Comparison of ENCODE assay signal across 8 cellular contexts in the genomic region with DNA sequence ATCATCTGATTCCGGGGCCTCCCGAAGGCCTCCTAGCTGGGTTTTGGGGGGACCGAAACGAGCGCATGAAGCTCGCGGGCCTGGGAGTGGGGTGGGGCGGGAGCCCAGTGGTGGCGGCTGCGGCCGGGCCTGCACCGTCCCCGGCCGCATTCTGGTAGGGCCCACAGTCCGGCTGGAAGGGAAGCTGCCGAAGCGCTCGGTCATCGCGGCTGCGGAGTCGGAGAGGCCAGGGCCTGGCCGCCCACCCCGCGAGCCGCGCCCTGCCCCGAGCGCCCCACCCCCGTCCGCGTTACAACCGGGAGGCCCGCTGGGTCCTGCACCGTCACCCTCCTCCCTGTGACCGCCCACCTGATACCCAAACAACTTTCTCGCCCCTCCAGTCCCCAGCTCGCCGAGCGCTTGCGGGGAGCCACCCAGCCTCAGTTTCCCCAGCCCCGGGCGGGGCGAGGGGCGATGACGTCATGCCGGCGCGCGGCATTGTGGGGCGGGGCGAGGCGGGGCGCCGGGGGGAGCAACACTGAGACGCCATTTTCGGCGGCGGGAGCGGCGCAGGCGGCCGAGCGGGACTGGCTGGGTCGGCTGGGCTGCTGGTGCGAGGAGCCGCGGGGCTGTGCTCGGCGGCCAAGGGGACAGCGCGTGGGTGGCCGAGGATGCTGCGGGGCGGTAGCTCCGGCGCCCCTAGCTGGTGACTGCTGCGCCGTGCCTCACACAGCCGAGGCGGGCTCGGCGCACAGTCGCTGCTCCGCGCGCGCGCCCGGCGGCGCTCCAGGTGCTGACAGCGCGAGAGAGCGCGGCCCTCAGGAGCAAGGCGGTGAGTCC. TPM values are rescaled to one million over a fixed set of nuclear protein-coding genes. Genes with fewer than 3 reads are reported as not detected.
DNase-seq lines count a peak whose midpoint lies in the region; ATAC-seq and TF ChIP-seq lines count a peak whose summit lies in the region.

A gene (plus strand): TSS at position 528 of the 819 bp plus-strand sequence. CDS start 25,354 bp downstream, outside the sequence.

- H3K36me3 ChIP-seq in HUES64 (ENCODE audit: insufficient read depth, low read length) (0 out of 2 replicates have a peak, but pooled peaks cover 6% of the 10 kb centered on the region), SK-N-MC (ENCODE audit: insufficient read depth, low read length) (peaks cover 9% of the 10 kb centered on the region; the same call in 1 of the 2 replicates), testis (ENCODE audit: low read depth, missing control alignments) (no peaks in the 10 kb centered on the region)

- peak within 1 kb of the TSS; percentile 95 for H3K9ac ChIP-seq in HUES64 (ENCODE audit: low read depth, low read length)
- H3K9ac ChIP-seq in SK-N-MC (ENCODE audit: insufficient read length): peak within 1 kb of the TSS; percentile 95

- H3K4me3 ChIP-seq in HUES64 (ENCODE audit: low read length) (peak within 1 kb of the TSS; percentile 97), SK-N-MC (peak within 1 kb of the TSS; percentile 81), testis (peak within 1 kb of the TSS; percentile 99)

- TSS peak; percentile 92 for BruUV-seq in Calu3 (replicated peaks; lab: Mats Ljungman, UMichigan)

- intact Hi-C loops in Calu3 (cut with micrococcal nuclease; ENCODE audit: unreplicated experiment): loop anchor here (10.0 kb wide), 1 partner anchor 54 kb away; no protein-coding TSS in a partner anchor
- intact Hi-C loops in testis (cut with DNase I; ENCODE audit: low total_unique reads): no loop called here

- no peaks in the 10 kb centered on the region for H3K27me3 Mint-ChIP-seq in Calu3 (ENCODE audit: unreplicated experiment)
- H3K27me3 Mint-ChIP-seq in glutamatergic neuron (ENCODE audit: unreplicated experiment): peaks cover 12% of the 10 kb centered on the region
- no peaks in the 10 kb centered on the region for H3K27me3 Mint-ChIP-seq in osteocyte (ENCODE audit: unreplicated experiment)

- WGBS in HUES64: under 1% methylated on average over 97 of the region's 97 CpGs
- WGBS in testis, 2 donors: 1 to 2% methylated on average over 17 to 44 of the region's 97 CpGs

- no peak for TF ChIP-seq CTCF in Calu3 (IDR thresholded peaks at IDR 0.05; ENCODE audit: unreplicated experiment)
- TF ChIP-seq CTCF in glutamatergic neuron (IDR thresholded peaks at IDR 0.05; ENCODE audit: partially characterized antibody, unreplicated experiment): no peak
- TF ChIP-seq CTCF in osteocyte (IDR thresholded peaks at IDR 0.05): no peak
- no peak for TF ChIP-seq CTCF in testis (IDR thresholded peaks at IDR 0.05)

- H3K4me1 ChIP-seq in HUES64 (ENCODE audit: insufficient read depth, low read length) (peaks cover 15% of the 10 kb centered on the region), testis (peaks cover 25% of the 10 kb centered on the region)

- DNase-seq in Calu3 (peak; percentile 87), SK-N-MC (ENCODE audit: low read depth, low spot score) (no peak), glutamatergic neuron (peak; percentile 90), osteocyte (ENCODE audit: extremely low spot score, unreplicated experiment) (peak; percentile 94), testis (peak; percentile 90)
- peak; percentile 88 to 89 for DNase-seq in activated naive CD4-positive, alpha-beta T cell treated with anti-CD3 and anti-CD28 coated beads, Interleukin-2, amount 50 U/mL, for 72 hours (ENCODE audit: low spot score in 2 of 2)

- H3K27ac ChIP-seq in HUES64 (ENCODE audit: low read depth, low read length) (peak within 1 kb of the TSS; percentile 92), SK-N-MC (peak within 1 kb of the TSS; percentile 76), testis (peak within 1 kb of the TSS; percentile 96 to 98)

- peak within 1 kb of the TSS; percentile 79 for H3K4me3 Mint-ChIP-seq in Calu3 (ENCODE audit: low read depth, unreplicated experiment)
- H3K4me3 Mint-ChIP-seq in glutamatergic neuron (ENCODE audit: unreplicated experiment): peak within 1 kb of the TSS; percentile 97
- H3K4me3 Mint-ChIP-seq in osteocyte (ENCODE audit: unreplicated experiment): peak within 1 kb of the TSS; percentile 86

- H3K36me3 Mint-ChIP-seq in Calu3 (ENCODE audit: insufficient read depth, unreplicated experiment) (peaks cover 45% of the 10 kb centered on the region), glutamatergic neuron (ENCODE audit: unreplicated experiment) (no peaks in the 10 kb centered on the region), osteocyte (ENCODE audit: unreplicated experiment) (no peaks in the 10 kb centered on the region)
- H3K36me3 Mint-ChIP-seq in activated naive CD4-positive, alpha-beta T cell treated with anti-CD3 and anti-CD28 coated beads, Interleukin-2, amount 50 U/mL, for 72 hours: no peaks in the 10 kb centered on the region

- CTCF ChIA-PET in Calu3 (lab: Charles Lee): no interaction called here

- H3K9me3 ChIP-seq in HUES64 (ENCODE audit: insufficient read depth, low read depth, low read length): no peaks in the 10 kb centered on the region
- H3K9me3 ChIP-seq in SK-N-MC (ENCODE audit: low read depth, low read length): no peaks in the 10 kb centered on the region
- no peaks in the 10 kb centered on the region for H3K9me3 ChIP-seq in testis

- H3K27me3 ChIP-seq in HUES64 (ENCODE audit: insufficient read depth, low read length) (no peaks in the 10 kb centered on the region), testis (no peaks in the 10 kb centered on the region)

- H3K4me1 Mint-ChIP-seq in Calu3 (ENCODE audit: low read depth, unreplicated experiment): peaks cover 25% of the 10 kb centered on the region
- peaks cover 24% of the 10 kb centered on the region for H3K4me1 Mint-ChIP-seq in glutamatergic neuron (ENCODE audit: low read depth, unreplicated experiment)
- peaks cover 45% of the 10 kb centered on the region for H3K4me1 Mint-ChIP-seq in osteocyte (ENCODE audit: unreplicated experiment)

- H3K27ac Mint-ChIP-seq in Calu3 (ENCODE audit: unreplicated experiment) (peak within 1 kb of the TSS; percentile 72), glutamatergic neuron (ENCODE audit: unreplicated experiment) (peak within 1 kb of the TSS; percentile 96), osteocyte (ENCODE audit: unreplicated experiment) (peak within 1 kb of the TSS; percentile 98)
- H3K27ac Mint-ChIP-seq in activated naive CD4-positive, alpha-beta T cell treated with anti-CD3 and anti-CD28 coated beads, Interleukin-2, amount 50 U/mL, for 72 hours: peak within 1 kb of the TSS; percentile 93

- ATAC-seq in GM21360 (IDR thresholded peaks at IDR 0.05; ENCODE audit: unreplicated experiment): peak; percentile 56
- ATAC-seq in activated naive CD4-positive, alpha-beta T cell treated with anti-CD3 and anti-CD28 coated beads, Interleukin-2, amount 50 U/mL, for 72 hours: peak; percentile 74 to 84

- H3K9me3 Mint-ChIP-seq in Calu3 (ENCODE audit: low read depth, unreplicated experiment): no peaks in the 10 kb centered on the region
- no peaks in the 10 kb centered on the region for H3K9me3 Mint-ChIP-seq in activated naive CD4-positive, alpha-beta T cell treated with anti-CD3 and anti-CD28 coated beads, Interleukin-2, amount 50 U/mL, for 72 hours
- peaks cover 12% of the 10 kb centered on the region for H3K9me3 Mint-ChIP-seq in glutamatergic neuron (ENCODE audit: unreplicated experiment)
- no peaks in the 10 kb centered on the region for H3K9me3 Mint-ChIP-seq in osteocyte (ENCODE audit: unreplicated experiment)

- peak; percentile 90 for TF ChIP-seq POLR2A in testis (IDR thresholded peaks at IDR 0.05)

RNA-seq across cellular contexts. Expression of the gene that starts here (rescaled TPM):
- total RNA-seq in Calu3 (2022) (124 and 128 TPM in 2 replicates), glutamatergic neuron (ENCODE audit: unreplicated experiment) (975 TPM), osteocyte (186 and 211 TPM in 2 replicates), testis (100 to 1,000 TPM; 379 to 473 TPM)
- 85.1 TPM for polyA plus RNA-seq in HUES64 (2013, experiment 1 of 2)
- polyA plus RNA-seq in HUES64 (2013, experiment 2 of 2): 99.2 TPM
- 100 to 1,000 TPM; 114 to 137 TPM for total RNA-seq in activated naive CD4-positive, alpha-beta T cell treated with anti-CD3 and anti-CD28 coated beads, Interleukin-2, amount 50 U/mL, for 72 hours
- polyA plus RNA-seq in testis (ENCODE audit: insufficient read depth, low read depth, low replicate concordance): 92.9 TPM
